In genomic region chr10:4676566-4676965, GRCh38 we compare ENCODE assay signal across 14 cellular contexts.
DNase-seq lines count a peak whose midpoint lies in the region; ATAC-seq and TF ChIP-seq lines count a peak whose summit lies in the region.
"Had no signal": no experiment of that assay in that cellular context is flagged by ENCODE, and none has a peak within 500 bp of the region (broad histone marks: within the 10 kb centered on the region; RNA-seq: fewer than 3 reads in every experiment).

No MANE protein-coding gene starts in this region.

- intact Hi-C loops in Panc1 (cut with micrococcal nuclease; ENCODE audit: unreplicated experiment) (loop anchor here (5.0 kb wide), 1 partner anchor 91 kb away; no protein-coding TSS in a partner anchor), esophagus squamous epithelium (cut with DNase I) (no loop called here), gastrocnemius medialis (cut with DNase I; ENCODE audit: low total_unique reads) (loop anchor here (2.0 to 5.0 kb wide), 3 partner anchors 14 to 869 kb away; no protein-coding TSS in a partner anchor), colonic mucosa (cut with DNase I) (no loop called here)

- WGBS in esophagus squamous epithelium, 2 donors = 93 to 95% methylated on average over 3 of the region's 3 CpGs

- H2AFZ ChIP-seq in ACC112 (ENCODE audit: low read length, unreplicated experiment) = no peak overlapping the region

- no TSS peak for BruUV-seq in Panc1 (replicated peaks; lab: Mats Ljungman, UMichigan)

- H3K27ac ChIP-seq in ACC112 (ENCODE audit: low read depth, low read length) (peak overlapping the region; percentile 96), Panc1 (ENCODE audit: low read length) (peak overlapping the region; percentile 100), esophagus squamous epithelium (peak overlapping the region in 3 of 4 donors; percentile 13 to 85 (median 81)), gastrocnemius medialis (peak overlapping the region in 3 of 4 donors; percentile 91 to 96 (median 95)), colonic mucosa (no peak overlapping the region)

- H3K36me3 ChIP-seq in ACC112 (ENCODE audit: insufficient read depth, low read length) (no peaks in the 10 kb centered on the region), Panc1 (ENCODE audit: control insufficient read depth, insufficient read depth, low read length) (no peaks in the 10 kb centered on the region), esophagus squamous epithelium (no peaks in the 10 kb centered on the region), gastrocnemius medialis (no peaks in the 10 kb centered on the region), colonic mucosa (no peaks in the 10 kb centered on the region)
- H3K36me3 ChIP-seq: SJSA1 had no signal

- ATAC-seq in Panc1 (no peak), gastrocnemius medialis (no peak)

- DNase-seq in Panc1 (ENCODE audit: low read depth, low spot score) (no peak), esophagus squamous epithelium (lab: John Stamatoyannopoulos, UW) (no peak), gastrocnemius medialis (no peak), nucleus accumbens (lab: John Stamatoyannopoulos, UW) (no peak), HCEC 1CT (no peak), colonic mucosa (no peak)
- no peak for DNase-seq in effector CD4-positive, alpha-beta T cell
- DNase-seq: C1 segment of cervical spinal cord; NCI-H187 treated with DMSO at 0.1 percent for 48 hours; NCI-H446 treated with DMSO at 0.1 percent for 48 hours; NK-92 treated with Interleukin-12 subunit alpha and Interleukin-12 subunit beta, amount 100 ng/mL, for 24 hours; OCI-M1 had no signal

- H3K9me3 ChIP-seq in Panc1 (ENCODE audit: control insufficient read depth, insufficient read depth, low read depth, low read length) (peaks cover 20% of the 10 kb centered on the region; the same call in 1 of the 2 replicates), esophagus squamous epithelium (no peaks in the 10 kb centered on the region), gastrocnemius medialis (no peaks in the 10 kb centered on the region), colonic mucosa (no peaks in the 10 kb centered on the region)
- H3K9me3 ChIP-seq: SJSA1 had no signal

- TF ChIP-seq POLR2A in esophagus squamous epithelium (IDR thresholded peaks at IDR 0.05) (no peak), gastrocnemius medialis (IDR thresholded peaks at IDR 0.05) (no peak)

- POLR2A ChIA-PET in Panc1 (lab: Charles Lee) = no interaction called here

- TF ChIP-seq CTCF in Panc1 (IDR thresholded peaks at IDR 0.05) (no peak), esophagus squamous epithelium (IDR thresholded peaks at IDR 0.05) (no peak), gastrocnemius medialis (IDR thresholded peaks at IDR 0.05 in 4 of 5, conservative IDR thresholded peaks at IDR 0.05 in 1 of 5) (no peak), colonic mucosa (IDR thresholded peaks at IDR 0.05) (no peak)

- in situ Hi-C loops in Panc1 (cut with HindIII; ENCODE audit: low pct_unique_long_range_greater_than_20kb, low sequenced_read_pairs) = no loop called here
- in situ Hi-C loops in gastrocnemius medialis (cut with MboI; ENCODE audit: low sequenced_read_pairs in 4 of 4) = loop anchor here in 1 of 4 donors (10.0 kb wide), 1 partner anchor 872 kb away; no protein-coding TSS in a partner anchor

- peak overlapping the region; percentile 52; the same call in 1 of the 2 replicates for H3K4me3 ChIP-seq in ACC112 (ENCODE audit: low read depth, low read length)
- H3K4me3 ChIP-seq in Panc1 (ENCODE audit: low read depth in 2 of 2, low read length in 2 of 2) = no peak overlapping the region
- H3K4me3 ChIP-seq in esophagus squamous epithelium = no peak overlapping the region
- no peak overlapping the region for H3K4me3 ChIP-seq in gastrocnemius medialis
- no peak overlapping the region for H3K4me3 ChIP-seq in colonic mucosa
- H3K4me3 ChIP-seq: SJSA1 had no signal

- no peak overlapping the region for H3K9ac ChIP-seq in colonic mucosa (ENCODE audit: low read depth in 2 of 2, low read length in 2 of 2)

- H3K79me2 ChIP-seq in ACC112 (ENCODE audit: control insufficient read depth, insufficient read depth, low read length, unreplicated experiment) = peaks cover 32% of the 10 kb centered on the region

- H3K27me3 ChIP-seq in ACC112 (ENCODE audit: insufficient read depth, low read length) (no peaks in the 10 kb centered on the region), Panc1 (ENCODE audit: control insufficient read depth, insufficient read depth, low read length) (no peaks in the 10 kb centered on the region), esophagus squamous epithelium (no peaks in the 10 kb centered on the region), gastrocnemius medialis (no peaks in the 10 kb centered on the region), colonic mucosa (no peaks in the 10 kb centered on the region)
- H3K27me3 ChIP-seq: SJSA1 had no signal

- CTCF ChIA-PET in Panc1 (lab: Charles Lee) = no interaction called here

- H3K4me1 ChIP-seq in ACC112 (ENCODE audit: control insufficient read depth, insufficient read depth, low read length, unreplicated experiment) (peaks cover 50% of the 10 kb centered on the region), Panc1 (ENCODE audit: control insufficient read depth, insufficient read depth, low read length) (peaks cover 14% of the 10 kb centered on the region), esophagus squamous epithelium (peaks cover 0 to 65% (median 9%) of the 10 kb centered on the region in 3 donors), gastrocnemius medialis (peaks cover 32 to 40% of the 10 kb centered on the region in 2 donors), colonic mucosa (peaks cover 10% of the 10 kb centered on the region)

Comparison
In these comparisons a context has a peak if more than half of its experiments do, and no peak if none do; other contexts are left out.
1. intact Hi-C loops: an anchor here in Panc1 (5.0 kb wide) and gastrocnemius medialis (2.0 to 5.0 kb wide); none called in esophagus squamous epithelium and colonic mucosa.